ENCODE assay signal across 8 cellular contexts in the genomic region with DNA sequence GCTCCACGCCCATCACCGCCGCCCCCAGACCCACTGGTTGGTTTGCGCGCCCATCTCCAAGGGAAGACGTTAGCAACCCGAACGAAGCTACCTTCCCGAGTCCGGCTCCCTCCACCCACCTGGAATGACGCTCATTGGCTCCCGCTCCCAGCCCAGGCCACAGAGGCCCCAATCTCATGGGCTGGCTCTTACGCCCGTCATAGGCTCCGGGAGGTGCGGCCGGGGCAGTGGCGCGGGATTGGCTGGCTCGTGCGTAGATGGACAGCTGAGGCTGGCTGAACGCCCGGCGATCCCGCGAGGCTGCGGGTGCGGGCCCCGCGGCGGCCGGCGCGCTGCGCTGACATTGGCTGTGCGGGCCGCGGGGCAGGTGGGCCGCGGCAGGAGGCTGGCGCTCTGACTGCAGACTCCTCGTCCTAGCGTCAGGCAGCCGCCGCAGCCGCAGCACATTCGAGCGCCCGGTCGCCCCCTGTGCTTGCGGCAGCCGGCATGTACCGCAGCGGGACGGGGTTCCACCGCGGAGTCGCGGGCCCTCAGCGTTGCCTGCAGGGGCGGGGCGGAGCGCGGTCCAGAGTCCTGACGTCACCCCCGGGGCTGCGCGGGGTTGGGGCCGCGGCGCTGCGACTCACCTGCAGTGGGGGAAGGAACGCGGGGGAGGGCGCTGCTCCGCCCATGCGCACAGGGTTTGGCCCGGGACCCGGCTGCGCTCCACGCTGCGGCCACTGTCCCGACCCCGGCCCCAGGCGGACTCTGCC. TPM values are rescaled to one million over a fixed set of nuclear protein-coding genes. Genes with fewer than 3 reads are reported as not detected.
DNase-seq lines count a peak whose midpoint lies in the region; ATAC-seq and TF ChIP-seq lines count a peak whose summit lies in the region.

No MANE protein-coding gene starts in this region.

- H3K9ac ChIP-seq in fibroblast of lung (ENCODE audit: insufficient read depth, low read length), result peak overlapping the region; percentile 77

- H4K20me1 ChIP-seq in fibroblast of lung (ENCODE audit: control insufficient read depth, extremely low read depth, insufficient read depth, low read length), result no peaks in the 10 kb centered on the region

- peaks cover 0 to 6% of the 10 kb centered on the region in 2 donors for H3K36me3 Mint-ChIP-seq in naive B cell
- no peaks in the 10 kb centered on the region for H3K36me3 Mint-ChIP-seq in stimulated activated effector memory CD8-positive, alpha-beta T cell treated with anti-CD3 and anti-CD28 coated beads, Interleukin-12 subunit alpha, Interleukin-12 subunit beta, amount 100 ng/mL, for 72 hours

- TF ChIP-seq CTCF in Peyer's patch (IDR thresholded peaks at IDR 0.05), result peak in 3 of 6 experiments; percentile 9 to 25 (median 10)
- no peak for TF ChIP-seq CTCF in fibroblast of lung (conservative IDR thresholded peaks at IDR 0.05 in 1 of 2, IDR thresholded peaks at IDR 0.05 in 1 of 2; ENCODE audit: low read depth in 1 of 2, low read length in 2 of 2)

- peak overlapping the region; percentile 74 for H3K4me2 ChIP-seq in fibroblast of lung (ENCODE audit: extremely low read depth, insufficient read depth, low read length)

- H3K79me2 ChIP-seq in fibroblast of lung (ENCODE audit: control insufficient read depth, insufficient read depth, low read length), result peaks cover 30% of the 10 kb centered on the region

- H3K9me3 Mint-ChIP-seq in naive B cell, result peaks cover 0 to 1% (median 0%) of the 10 kb centered on the region in 7 donors
- no peaks in the 10 kb centered on the region for H3K9me3 Mint-ChIP-seq in stimulated activated effector memory CD8-positive, alpha-beta T cell treated with anti-CD3 and anti-CD28 coated beads, Interleukin-12 subunit alpha, Interleukin-12 subunit beta, amount 100 ng/mL, for 72 hours

- H3K9me3 ChIP-seq in Peyer's patch (no peaks in the 10 kb centered on the region), fibroblast of lung (ENCODE audit: control insufficient read depth, insufficient read depth, low read depth, low read length) (no peaks in the 10 kb centered on the region)

- H3K36me3 ChIP-seq in Peyer's patch (no peaks in the 10 kb centered on the region), fibroblast of lung (ENCODE audit: control insufficient read depth, insufficient read depth, low read length) (no peaks in the 10 kb centered on the region)

- peak overlapping the region; percentile 91 to 100 (median 99) for H3K4me3 Mint-ChIP-seq in naive B cell
- H3K4me3 Mint-ChIP-seq in stimulated activated effector memory CD8-positive, alpha-beta T cell treated with anti-CD3 and anti-CD28 coated beads, Interleukin-12 subunit alpha, Interleukin-12 subunit beta, amount 100 ng/mL, for 72 hours, result peak overlapping the region; percentile 90

- H3K4me1 Mint-ChIP-seq in naive B cell, result peaks cover 12 to 18% (median 16%) of the 10 kb centered on the region in 3 donors
- H3K4me1 Mint-ChIP-seq in stimulated activated effector memory CD8-positive, alpha-beta T cell treated with anti-CD3 and anti-CD28 coated beads, Interleukin-12 subunit alpha, Interleukin-12 subunit beta, amount 100 ng/mL, for 72 hours, result peaks cover 9% of the 10 kb centered on the region

- H3K27ac Mint-ChIP-seq in naive B cell, result peak overlapping the region in 5 of 6 donors; percentile 72 to 91 (median 83)
- H3K27ac Mint-ChIP-seq in stimulated activated effector memory CD8-positive, alpha-beta T cell treated with anti-CD3 and anti-CD28 coated beads, Interleukin-12 subunit alpha, Interleukin-12 subunit beta, amount 100 ng/mL, for 72 hours, result peak overlapping the region; percentile 73

- DNase-seq in DMS 273 (lab: John Stamatoyannopoulos, UW; ENCODE audit: unreplicated experiment) (peak; percentile 99), Peyer's patch (peak; percentile 88 to 97 (median 91)), fibroblast of lung (ENCODE audit: low read depth in 2 of 2) (peak; percentile 99 to 100), naive B cell (peak; percentile 89)
- DNase-seq in Jurkat, Clone E6-1 (ENCODE audit: low read depth, low spot score), result peak; percentile 99
- peak; percentile 52 to 78 for DNase-seq in activated T-helper 1 cell treated with anti-CD3 and anti-CD28 coated beads, Interleukin-2, amount 50 U/mL, for 16 hours (ENCODE audit: low read depth in 1 of 2, low spot score in 1 of 2)
- peak; percentile 65 to 90 for DNase-seq in stimulated activated effector memory CD8-positive, alpha-beta T cell treated with anti-CD3 and anti-CD28 coated beads, Interleukin-12 subunit alpha, Interleukin-12 subunit beta, amount 100 ng/mL, for 72 hours (ENCODE audit: low spot score in 2 of 2)

- H3K4me1 ChIP-seq in Peyer's patch (peaks cover 0 to 17% (median 12%) of the 10 kb centered on the region in 4 donors), fibroblast of lung (ENCODE audit: control insufficient read depth, extremely low read depth, insufficient read depth, low read length) (peaks cover 6% of the 10 kb centered on the region)

- H3K4me3 ChIP-seq in Jurkat, Clone E6-1 (ENCODE audit: low read length), result peak overlapping the region; percentile 93
- H3K4me3 ChIP-seq in Peyer's patch (peak overlapping the region; percentile 57 to 82 (median 76)), fibroblast of lung (replicated peaks in 1 of 4; ENCODE audit: control extremely low read depth in 1 of 4, insufficient read depth in 1 of 4, low read depth in 3 of 4, low read length in 4 of 4) (peak overlapping the region; percentile 83 to 96 (median 89))

- peaks cover 0 to 12% of the 10 kb centered on the region in 2 donors for H3K27me3 ChIP-seq in Peyer's patch
- H3K27me3 ChIP-seq in fibroblast of lung (ENCODE audit: control insufficient read depth, insufficient read depth, low read length), result no peaks in the 10 kb centered on the region

- H3K27ac ChIP-seq in Peyer's patch, result peak overlapping the region; percentile 16 to 72 (median 48)
- H3K27ac ChIP-seq in fibroblast of lung (ENCODE audit: insufficient read depth, low read length), result peak overlapping the region; percentile 44

- TF ChIP-seq POLR2A in Peyer's patch (IDR thresholded peaks at IDR 0.05), result no peak

- H3K27me3 Mint-ChIP-seq in naive B cell, result peaks cover 38 to 58% (median 51%) of the 10 kb centered on the region in 3 donors

- ATAC-seq in GM21717 (IDR thresholded peaks at IDR 0.05; ENCODE audit: unreplicated experiment), result peak; percentile 96
- peak; percentile 89 to 91 for ATAC-seq in naive B cell (ENCODE audit: low read depth in 2 of 2)
- peak; percentile 99 for ATAC-seq in stimulated activated effector memory CD8-positive, alpha-beta T cell treated with anti-CD3 and anti-CD28 coated beads, Interleukin-12 subunit alpha, Interleukin-12 subunit beta, amount 100 ng/mL, for 72 hours

- peak overlapping the region; percentile 15 for H2AFZ ChIP-seq in fibroblast of lung (ENCODE audit: low read length)

RNA-seq across cellular contexts. Expression of gene MYH10, which starts 0.5 kb away (rescaled TPM):
- polyA plus RNA-seq in Jurkat, Clone E6-1 (2012; ENCODE audit: insufficient read depth, insufficient read length), result 59.4 TPM
- total RNA-seq in Peyer's patch (10 to 100 TPM in 1 of 4 donors, 1 to 10 TPM in 3; 1.2 to 10.7 (median 3.6) TPM), fibroblast of lung (100 and 104 TPM in 2 replicates)
- polyA plus RNA-seq in fibroblast of lung (54.6 and 66.2 TPM in 2 replicates), naive B cell (ENCODE audit: low read depth in 6 of 6) (1 to 10 TPM in 3 of 6 donors, under 1 TPM in 2, not detected in 1; 0.35 to 5.0 (median 1.9) TPM)
- polyA plus RNA-seq in fibroblast of lung (2012), result 56.2 and 63.6 TPM in 2 replicates
- polyA minus RNA-seq in fibroblast of lung (ENCODE audit: low replicate concordance), result 41.7 and 72.3 TPM in 2 replicates

Comparison
In these comparisons a context has a peak if more than half of its experiments do, and no peak if none do; other contexts are left out.
1. Peak in every context shown above with its lines: DNase-seq, ATAC-seq, H3K4me3 ChIP-seq and H3K27ac ChIP-seq.